In genomic region chr10:12631216-12631615, GRCh38 we compare ENCODE assay signal across 16 cellular contexts.
DNase-seq lines count a peak whose midpoint lies in the region; ATAC-seq and TF ChIP-seq lines count a peak whose summit lies in the region.
"Had no signal": no experiment of that assay in that cellular context is flagged by ENCODE, and none has a peak within 500 bp of the region (broad histone marks: within the 10 kb centered on the region; RNA-seq: fewer than 3 reads in every experiment).

No MANE protein-coding gene starts in this region.

- POLR2A ChIA-PET in PC-9 (lab: Charles Lee; ENCODE audit: unreplicated experiment), result no interaction called here

- DNase-seq in SIG-M5 treated with dmso at 0.1 percent for 504 hours (lab: John Stamatoyannopoulos, UW; ENCODE audit: unreplicated experiment) (peak; percentile 5), SIG-M5 (lab: John Stamatoyannopoulos, UW) (no peak), T-helper 17 cell (no peak), fibroblast of the aortic adventitia (ENCODE audit: low read depth) (peak; percentile 4), type B pancreatic cell (ENCODE audit: extremely low spot score, unreplicated experiment) (no peak), NOMO-1 treated with DMSO at 0.1 percent for 48 hours (lab: John Stamatoyannopoulos, UW; ENCODE audit: unreplicated experiment) (no peak), ecto neural progenitor cell (ENCODE audit: low spot score) (no peak), PC-9 (no peak)
- DNase-seq: activated B cell treated with CpG ODN at 0.5 μM for 24 hours; activated CD8-positive, alpha-beta memory T cell treated with anti-CD3 and anti-CD28 coated beads, Interleukin-2, amount 10 ng/mL, durations not matched to agents 7 days and 5 days; NCI-H446; right cardiac atrium; stimulated activated CD4-positive, alpha-beta T cell treated with anti-CD3 and anti-CD28 coated beads, Interleukin-4, amount 100 ng/mL, for 1 hour; SW 1271 had no signal

- H3K9me3 Mint-ChIP-seq in type B pancreatic cell, result peaks cover 5% of the 10 kb centered on the region
- H3K9me3 Mint-ChIP-seq: activated B cell treated with CpG ODN at 0.5 μM for 24 hours; dendritic cell treated with granulocyte-macrophage colony-stimulating factor and Interleukin-4, amounts not matched to agents 40 ng/mL and 50 ng/mL, for 4 days had no signal

- no peak for ATAC-seq in T-helper 17 cell
- ATAC-seq: activated CD8-positive, alpha-beta memory T cell treated with anti-CD3 and anti-CD28 coated beads, Interleukin-2, amount 10 ng/mL, durations not matched to agents 7 days and 5 days; right cardiac atrium had no signal

- H3K36me3 Mint-ChIP-seq in T-helper 17 cell (ENCODE audit: low read depth) (peaks cover 2% of the 10 kb centered on the region), type B pancreatic cell (peaks cover 5% of the 10 kb centered on the region)
- H3K36me3 Mint-ChIP-seq: activated CD8-positive, alpha-beta memory T cell treated with anti-CD3 and anti-CD28 coated beads, Interleukin-2, amount 10 ng/mL, durations not matched to agents 7 days and 5 days had no signal

- H3K27ac Mint-ChIP-seq in T-helper 17 cell (peak overlapping the region; percentile 81), type B pancreatic cell (peak overlapping the region; percentile 80)
- H3K27ac Mint-ChIP-seq: activated B cell treated with CpG ODN at 0.5 μM for 24 hours; activated CD8-positive, alpha-beta memory T cell treated with anti-CD3 and anti-CD28 coated beads, Interleukin-2, amount 10 ng/mL, durations not matched to agents 7 days and 5 days; dendritic cell treated with granulocyte-macrophage colony-stimulating factor and Interleukin-4, amounts not matched to agents 40 ng/mL and 50 ng/mL, for 4 days had no signal

- H3K4me1 Mint-ChIP-seq in T-helper 17 cell (peaks cover 39% of the 10 kb centered on the region), type B pancreatic cell (ENCODE audit: unreplicated experiment) (peaks cover 16% of the 10 kb centered on the region)

- no TSS peak for BruUV-seq in PC-9 (replicated peaks; lab: Mats Ljungman, UMichigan)

- H3K36me3 ChIP-seq in PC-9 (ENCODE audit: low read depth), result no peaks in the 10 kb centered on the region
- H3K36me3 ChIP-seq: thoracic aorta had no signal

- H3K4me3 ChIP-seq in fibroblast of the aortic adventitia (ENCODE audit: low read depth, low read length) (no peak overlapping the region), PC-9 (no peak overlapping the region)
- H3K4me3 ChIP-seq: thoracic aorta had no signal

- H3K4me1 ChIP-seq in PC-9 (replicated peaks; ENCODE audit: insufficient read depth), result peaks cover 27% of the 10 kb centered on the region

- H3K27ac ChIP-seq in PC-9, result no peak overlapping the region
- H3K27ac ChIP-seq: thoracic aorta had no signal

- H3K4me3 Mint-ChIP-seq in T-helper 17 cell, result no peak overlapping the region
- H3K4me3 Mint-ChIP-seq in type B pancreatic cell, result no peak overlapping the region
- H3K4me3 Mint-ChIP-seq: activated B cell treated with CpG ODN at 0.5 μM for 24 hours; activated CD8-positive, alpha-beta memory T cell treated with anti-CD3 and anti-CD28 coated beads, Interleukin-2, amount 10 ng/mL, durations not matched to agents 7 days and 5 days; dendritic cell treated with granulocyte-macrophage colony-stimulating factor and Interleukin-4, amounts not matched to agents 40 ng/mL and 50 ng/mL, for 4 days had no signal

- no peaks in the 10 kb centered on the region for H3K79me2 ChIP-seq in PC-9 (ENCODE audit: low read depth)

- no peak for TF ChIP-seq CTCF in fibroblast of the aortic adventitia (IDR thresholded peaks at IDR 0.05; ENCODE audit: insufficient read depth, low read length)
- TF ChIP-seq CTCF in type B pancreatic cell (conservative IDR thresholded peaks at IDR 0.05), result no peak
- TF ChIP-seq CTCF in PC-9 (conservative IDR thresholded peaks at IDR 0.05), result no peak

- no peaks in the 10 kb centered on the region for H3K9me3 ChIP-seq in T-helper 17 cell (ENCODE audit: control insufficient read depth, low read length, poor library complexity, severe bottlenecking)
- H3K9me3 ChIP-seq in PC-9 (ENCODE audit: insufficient read depth, low read depth), result no peaks in the 10 kb centered on the region; the same call in 1 of the 2 replicates
- H3K9me3 ChIP-seq: thoracic aorta had no signal

- intact Hi-C loops in PC-9 (cut with micrococcal nuclease; ENCODE audit: unreplicated experiment), result no loop called here

- no peaks in the 10 kb centered on the region for H3K27me3 Mint-ChIP-seq in T-helper 17 cell
- H3K27me3 Mint-ChIP-seq in type B pancreatic cell, result no peaks in the 10 kb centered on the region
- H3K27me3 Mint-ChIP-seq: activated B cell treated with CpG ODN at 0.5 μM for 24 hours; activated CD8-positive, alpha-beta memory T cell treated with anti-CD3 and anti-CD28 coated beads, Interleukin-2, amount 10 ng/mL, durations not matched to agents 7 days and 5 days; dendritic cell treated with granulocyte-macrophage colony-stimulating factor and Interleukin-4, amounts not matched to agents 40 ng/mL and 50 ng/mL, for 4 days had no signal

- no peak overlapping the region for H3K4me2 ChIP-seq in PC-9

- no peaks in the 10 kb centered on the region for H4K20me1 ChIP-seq in PC-9 (ENCODE audit: insufficient read depth)

- H3K9me2 ChIP-seq in PC-9 (ENCODE audit: insufficient read depth), result no peaks in the 10 kb centered on the region

- peaks cover 10% of the 10 kb centered on the region; the same call in 1 of the 2 replicates for H3F3A ChIP-seq in PC-9 (ENCODE audit: insufficient read depth, low read depth)

- CTCF ChIA-PET in PC-9 (lab: Charles Lee), result no interaction called here

- H2AFZ ChIP-seq in PC-9, result no peak overlapping the region

- no peaks in the 10 kb centered on the region for H3K27me3 ChIP-seq in PC-9 (ENCODE audit: insufficient read depth, low read depth)

Comparison
In these comparisons a context has a peak if more than half of its experiments do, and no peak if none do; other contexts are left out.
1. DNase-seq: peak in SIG-M5 treated with dmso at 0.1 percent for 504 hours (single experiment) and fibroblast of the aortic adventitia (single experiment); none in SIG-M5 (single experiment), T-helper 17 cell (0 of 3), type B pancreatic cell (single experiment), NOMO-1 treated with DMSO at 0.1 percent for 48 hours (single experiment), ecto neural progenitor cell (single experiment) and PC-9 (0 of 2).